8 cellular contexts compared by ENCODE assay signal in genomic region chr13:75489502-75490263, GRCh38. TPM values are rescaled to one million over a fixed set of nuclear protein-coding genes. Genes with fewer than 3 reads are reported as not detected.
A peak's percentile ranks its signal among the peaks of the same experiment; 100 is the strongest.
DNase-seq lines count a peak whose midpoint lies in the region; ATAC-seq and TF ChIP-seq lines count a peak whose summit lies in the region.

No MANE protein-coding gene starts in this region.

- TF ChIP-seq POLR2A in body of pancreas (IDR thresholded peaks at IDR 0.05) (no peak), Peyer's patch (IDR thresholded peaks at IDR 0.05) (no peak), lower leg skin (IDR thresholded peaks at IDR 0.05) (no peak)

- H3K36me3 ChIP-seq in DND-41 (ENCODE audit: insufficient read depth, low read length) (no peaks in the 10 kb centered on the region), body of pancreas (replicated peaks in 1 of 2; ENCODE audit: insufficient read depth in 1 of 2, low read depth in 2 of 2) (no peaks in the 10 kb centered on the region), Peyer's patch (no peaks in the 10 kb centered on the region)

- DNase-seq in DND-41 = no peak
- peak in 3 of 4 donors; percentile 23 to 53 (median 26) for DNase-seq in body of pancreas
- no peak for DNase-seq in stimulated activated naive CD8-positive, alpha-beta T cell treated with anti-CD3 and anti-CD28 coated beads, Interleukin-15, Interleukin-2, amounts not matched to agents 100 U/mL and 50 U/mL, for 24 hours
- no peak for DNase-seq in Peyer's patch
- DNase-seq in activated naive CD4-positive, alpha-beta T cell treated with anti-CD3 and anti-CD28 coated beads for 36 hours = no peak
- no peak for DNase-seq in lower leg skin (ENCODE audit: low spot score in 2 of 2)

- H3K9me3 ChIP-seq in DND-41 (ENCODE audit: insufficient read depth, low read length, severe bottlenecking) (no peaks in the 10 kb centered on the region), body of pancreas (no peaks in the 10 kb centered on the region), Peyer's patch (no peaks in the 10 kb centered on the region)

- WGBS in body of pancreas, 2 donors = 15 to 17% methylated on average over 10 of the region's 10 CpGs
- WGBS in lower leg skin, 2 donors = 41 to 46% methylated on average over 10 of the region's 10 CpGs

- H4K20me1 ChIP-seq in DND-41 (ENCODE audit: insufficient read depth, low read length) = no peaks in the 10 kb centered on the region

- no peak overlapping the region for H3K27ac Mint-ChIP-seq in activated naive CD4-positive, alpha-beta T cell treated with anti-CD3 and anti-CD28 coated beads for 36 hours

- H3K27me3 ChIP-seq in DND-41 (ENCODE audit: insufficient read depth, low read length, poor library complexity) = peaks cover 24% of the 10 kb centered on the region
- H3K27me3 ChIP-seq in body of pancreas = no peaks in the 10 kb centered on the region
- H3K27me3 ChIP-seq in Peyer's patch = no peaks in the 10 kb centered on the region

- H3K36me3 Mint-ChIP-seq in activated naive CD4-positive, alpha-beta T cell treated with anti-CD3 and anti-CD28 coated beads for 36 hours (ENCODE audit: low read depth) = no peaks in the 10 kb centered on the region

- H3K4me3 Mint-ChIP-seq in activated naive CD4-positive, alpha-beta T cell treated with anti-CD3 and anti-CD28 coated beads for 36 hours = no peak overlapping the region

- ATAC-seq in DND-41 (ENCODE audit: insufficient read depth, low read depth) = peak; percentile 45; the same call in 2 of the 3 replicates
- peak; percentile 76 for ATAC-seq in GM19463 (IDR thresholded peaks at IDR 0.05; ENCODE audit: unreplicated experiment)
- peak; percentile 94 for ATAC-seq in HG03378 (IDR thresholded peaks at IDR 0.05; ENCODE audit: unreplicated experiment)
- ATAC-seq in body of pancreas = peak; percentile 66
- ATAC-seq in stimulated activated naive CD8-positive, alpha-beta T cell treated with anti-CD3 and anti-CD28 coated beads, Interleukin-15, Interleukin-2, amounts not matched to agents 100 U/mL and 50 U/mL, for 24 hours = peak; percentile 57

- no peaks in the 10 kb centered on the region for H3K4me1 ChIP-seq in DND-41 (ENCODE audit: insufficient read depth, low read length)
- peaks cover 13% of the 10 kb centered on the region for H3K4me1 ChIP-seq in body of pancreas
- H3K4me1 ChIP-seq in Peyer's patch = no peaks in the 10 kb centered on the region

- no peaks in the 10 kb centered on the region for H3K79me2 ChIP-seq in DND-41 (ENCODE audit: insufficient read depth, low read length)

- intact Hi-C loops in body of pancreas (cut with DNase I) = no loop called here
- intact Hi-C loops in activated naive CD4-positive, alpha-beta T cell treated with anti-CD3 and anti-CD28 coated beads for 36 hours (cut with micrococcal nuclease) = loop anchor here (10.0 kb wide), 1 partner anchor 1395 kb away; the partner anchor contains the start of gene KCTD12
- intact Hi-C loops in lower leg skin (cut with DNase I; ENCODE audit: low total_unique reads) = no loop called here

- CTCF ChIA-PET in activated naive CD4-positive, alpha-beta T cell treated with anti-CD3 and anti-CD28 coated beads for 36 hours (lab: Charles Lee) = interaction anchor here (0.6 kb wide), 2 partner anchors 26 to 1479 kb away, joined by 3 read pairs; no protein-coding TSS in a partner anchor

- H3K4me3 ChIP-seq in DND-41 (ENCODE audit: low read depth in 1 of 2, low read length in 2 of 2) = no peak overlapping the region
- no peak overlapping the region for H3K4me3 ChIP-seq in body of pancreas
- peak overlapping the region in 1 of 4 donors; percentile 25 for H3K4me3 ChIP-seq in Peyer's patch
- no peak overlapping the region for H3K4me3 ChIP-seq in lower leg skin (ENCODE audit: low read depth, poor library complexity, severe bottlenecking)

- no peak overlapping the region for H3K9ac ChIP-seq in DND-41 (ENCODE audit: low read depth, low read length)

- H2AFZ ChIP-seq in DND-41 (ENCODE audit: low read depth, low read length) = no peak overlapping the region

- no peak overlapping the region for H3K27ac ChIP-seq in DND-41 (ENCODE audit: low read length)
- H3K27ac ChIP-seq in body of pancreas = peak overlapping the region in 3 of 4 donors; percentile 33 to 59 (median 58)
- no peak overlapping the region for H3K27ac ChIP-seq in Peyer's patch

- H3K27me3 Mint-ChIP-seq in activated naive CD4-positive, alpha-beta T cell treated with anti-CD3 and anti-CD28 coated beads for 36 hours (ENCODE audit: low read depth) = peaks cover 22% of the 10 kb centered on the region

- no peaks in the 10 kb centered on the region for H3K9me3 Mint-ChIP-seq in activated naive CD4-positive, alpha-beta T cell treated with anti-CD3 and anti-CD28 coated beads for 36 hours

- H3K4me2 ChIP-seq in DND-41 (ENCODE audit: insufficient read depth, low read length) = no peak overlapping the region

- TF ChIP-seq CTCF in DND-41 (IDR thresholded peaks at IDR 0.05; ENCODE audit: borderline replicate concordance, extremely low read depth, low read length, poor library complexity, severe bottlenecking) (no peak), body of pancreas (IDR thresholded peaks at IDR 0.05) (no peak), Peyer's patch (IDR thresholded peaks at IDR 0.05) (no peak), lower leg skin (IDR thresholded peaks at IDR 0.05) (no peak)

- peaks cover 8% of the 10 kb centered on the region for H3K4me1 Mint-ChIP-seq in activated naive CD4-positive, alpha-beta T cell treated with anti-CD3 and anti-CD28 coated beads for 36 hours (ENCODE audit: low read depth)

RNA-seq across cellular contexts. Expression of gene TBC1D4, which starts 7.7 kb away (rescaled TPM):
- total RNA-seq in body of pancreas (10 to 100 TPM; 28.3 to 29.7 TPM), Peyer's patch (10 to 100 TPM; 10.5 to 35.0 (median 33.1) TPM), lower leg skin (10 to 100 TPM; 38.5 to 53.0 (median 44.1) TPM)
- 10 to 100 TPM; 13.4 to 19.7 TPM for total RNA-seq in activated naive CD4-positive, alpha-beta T cell treated with anti-CD3 and anti-CD28 coated beads for 36 hours

RNA-seq across cellular contexts. Expression of gene COMMD6, which starts 48.0 kb away (rescaled TPM):
- total RNA-seq in body of pancreas (100 to 1,000 TPM in 1 of 2 donors, 1 to 10 TPM in 1; 6.3 to 286 TPM), Peyer's patch (10 to 100 TPM; 32.7 to 56.6 (median 46.0) TPM), lower leg skin (100 to 1,000 TPM in 1 of 4 donors, 10 to 100 TPM in 3; 15.4 to 169 (median 36.7) TPM)
- 100 to 1,000 TPM in 1 of 2 experiments, 10 to 100 TPM in 1; 95.4 to 105 TPM for total RNA-seq in activated naive CD4-positive, alpha-beta T cell treated with anti-CD3 and anti-CD28 coated beads for 36 hours

RNA-seq across cellular contexts. Expression of gene UCHL3, which starts 59.9 kb away (rescaled TPM):
- total RNA-seq in body of pancreas (10 to 100 TPM in 1 of 2 donors, 1 to 10 TPM in 1; 2.0 to 20.5 TPM), Peyer's patch (10 to 100 TPM in 3 of 4 donors, 1 to 10 TPM in 1; 3.7 to 16.9 (median 13.7) TPM), lower leg skin (10 to 100 TPM; 30.6 to 65.1 (median 46.7) TPM)
- total RNA-seq in activated naive CD4-positive, alpha-beta T cell treated with anti-CD3 and anti-CD28 coated beads for 36 hours = 10 to 100 TPM; 37.3 to 37.6 TPM

Comparison
In these comparisons a context has a peak if more than half of its experiments do, and no peak if none do; other contexts are left out.
1. DNase-seq: peak in body of pancreas (3 of 4); none in DND-41 (single experiment), stimulated activated naive CD8-positive, alpha-beta T cell treated with anti-CD3 and anti-CD28 coated beads, Interleukin-15, Interleukin-2, amounts not matched to agents 100 U/mL and 50 U/mL, for 24 hours (single experiment), Peyer's patch (0 of 3), activated naive CD4-positive, alpha-beta T cell treated with anti-CD3 and anti-CD28 coated beads for 36 hours (single experiment) and lower leg skin (0 of 2).
2. H3K27ac ChIP-seq: peak in body of pancreas (3 of 4); none in DND-41 (single experiment) and Peyer's patch (0 of 4).
3. Peak in every context shown above with its lines, with median percentiles within 50 percentile points of each other: ATAC-seq.